In the genomic region with DNA sequence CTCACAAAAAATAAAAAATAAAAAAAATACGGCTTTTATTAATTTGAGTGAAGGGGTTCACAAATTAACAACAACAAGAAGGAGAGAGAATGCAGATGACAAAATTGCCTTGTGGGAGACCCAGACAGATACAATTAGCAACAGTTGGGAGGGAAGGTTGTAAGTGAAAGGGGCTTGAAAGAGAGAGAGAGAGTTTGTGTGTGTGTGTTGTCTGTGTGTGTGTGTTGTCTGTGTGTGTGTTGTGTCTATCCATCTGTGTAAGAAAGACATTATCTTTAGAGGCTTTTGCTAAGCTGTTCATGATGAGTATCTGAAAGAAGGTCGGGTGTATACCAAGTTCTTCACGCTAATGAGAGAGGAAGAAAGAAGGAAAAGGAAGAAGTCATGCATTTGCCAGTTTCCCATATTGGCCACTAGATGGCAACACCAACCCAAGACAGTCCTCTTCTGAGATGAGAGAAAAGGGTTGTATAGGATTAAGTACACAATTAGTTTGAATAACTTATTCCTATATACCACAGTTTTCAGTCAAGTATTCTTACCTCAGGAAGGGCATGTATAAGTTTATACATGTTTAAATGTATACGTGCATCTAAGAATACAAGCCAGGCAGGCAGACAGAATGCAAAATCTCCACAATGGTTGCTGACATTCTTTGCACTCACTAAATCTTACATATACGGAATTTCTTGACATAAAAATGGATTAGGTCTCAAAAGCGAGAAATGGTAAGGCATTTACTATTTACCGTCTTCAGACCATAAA, we compare ENCODE assay signal across 8 cellular contexts.
DNase-seq lines count a peak whose midpoint lies in the region; ATAC-seq and TF ChIP-seq lines count a peak whose summit lies in the region.

No MANE protein-coding gene starts in this region.

- H3K4me3 Mint-ChIP-seq in activated naive CD8-positive, alpha-beta T cell: peak overlapping the region; percentile 81

- H3K27ac Mint-ChIP-seq in activated naive CD8-positive, alpha-beta T cell: peak overlapping the region; percentile 85

- TF ChIP-seq CTCF in psoas muscle (IDR thresholded peaks at IDR 0.05): peak; percentile 90

- H3K9me3 Mint-ChIP-seq in activated naive CD8-positive, alpha-beta T cell (ENCODE audit: low read depth): no peaks in the 10 kb centered on the region

- DNase-seq in DMS53 (lab: John Stamatoyannopoulos, UW): peak; percentile 79
- DNase-seq in NCI-H774 (lab: John Stamatoyannopoulos, UW): peak; percentile 63
- DNase-seq in Right ventricle myocardium superior: no peak
- DNase-seq in psoas muscle: no peak
- no peak for DNase-seq in HuH-7.5 (ENCODE audit: low spot score)

- H3K27ac ChIP-seq in psoas muscle: no peak overlapping the region

- WGBS in psoas muscle, 3 donors: 7 to 14% (median 8%) methylated on average over 7 of the region's 7 CpGs

- no peaks in the 10 kb centered on the region for H3K27me3 ChIP-seq in psoas muscle (ENCODE audit: insufficient read depth in 3 of 3, low read length in 2 of 3)

- intact Hi-C loops in Right ventricle myocardium superior (cut with DNase I): loop anchor here (5.0 to 10.0 kb wide), 2 partner anchors 191 to 373 kb away; no protein-coding TSS in a partner anchor
- intact Hi-C loops in psoas muscle (cut with DNase I): loop anchor here (5.0 to 10.0 kb wide), 3 partner anchors 191 to 368 kb away; partner anchors contain the start of gene OPN5 (in 2 of the 2)

- ATAC-seq in GM19372 (IDR thresholded peaks at IDR 0.05; ENCODE audit: low read depth, unreplicated experiment): peak; percentile 66
- peak; percentile 72 for ATAC-seq in HG03432 (IDR thresholded peaks at IDR 0.05; ENCODE audit: unreplicated experiment)
- peak; percentile 95 for ATAC-seq in Right ventricle myocardium superior (ENCODE audit: poor library complexity)
- ATAC-seq in psoas muscle: peak; percentile 76 to 92 (median 81)

- peak overlapping the region; percentile 64 for H3K4me3 ChIP-seq in psoas muscle

- no peaks in the 10 kb centered on the region for H3K9me3 ChIP-seq in psoas muscle

- H3K36me3 Mint-ChIP-seq in activated naive CD8-positive, alpha-beta T cell: no peaks in the 10 kb centered on the region

- H3K4me1 Mint-ChIP-seq in activated naive CD8-positive, alpha-beta T cell (ENCODE audit: low read depth): peaks cover 16% of the 10 kb centered on the region

- no peaks in the 10 kb centered on the region for H3K36me3 ChIP-seq in psoas muscle (ENCODE audit: insufficient read depth in 1 of 2, low read depth in 1 of 2)

- H3K4me1 ChIP-seq in psoas muscle: peaks cover 4% of the 10 kb centered on the region

- H3K27me3 Mint-ChIP-seq in activated naive CD8-positive, alpha-beta T cell: no peaks in the 10 kb centered on the region

Comparison
In these comparisons a context has a peak if more than half of its experiments do, and no peak if none do; other contexts are left out.
1. DNase-seq: peak in DMS53 (single experiment) and NCI-H774 (single experiment); none in Right ventricle myocardium superior (single experiment), psoas muscle (0 of 2) and HuH-7.5 (single experiment).
2. Peak in every context shown above with its lines, with median percentiles within 50 percentile points of each other: ATAC-seq.